Comparison of ENCODE assay signal across 8 cellular contexts in the genomic region with DNA sequence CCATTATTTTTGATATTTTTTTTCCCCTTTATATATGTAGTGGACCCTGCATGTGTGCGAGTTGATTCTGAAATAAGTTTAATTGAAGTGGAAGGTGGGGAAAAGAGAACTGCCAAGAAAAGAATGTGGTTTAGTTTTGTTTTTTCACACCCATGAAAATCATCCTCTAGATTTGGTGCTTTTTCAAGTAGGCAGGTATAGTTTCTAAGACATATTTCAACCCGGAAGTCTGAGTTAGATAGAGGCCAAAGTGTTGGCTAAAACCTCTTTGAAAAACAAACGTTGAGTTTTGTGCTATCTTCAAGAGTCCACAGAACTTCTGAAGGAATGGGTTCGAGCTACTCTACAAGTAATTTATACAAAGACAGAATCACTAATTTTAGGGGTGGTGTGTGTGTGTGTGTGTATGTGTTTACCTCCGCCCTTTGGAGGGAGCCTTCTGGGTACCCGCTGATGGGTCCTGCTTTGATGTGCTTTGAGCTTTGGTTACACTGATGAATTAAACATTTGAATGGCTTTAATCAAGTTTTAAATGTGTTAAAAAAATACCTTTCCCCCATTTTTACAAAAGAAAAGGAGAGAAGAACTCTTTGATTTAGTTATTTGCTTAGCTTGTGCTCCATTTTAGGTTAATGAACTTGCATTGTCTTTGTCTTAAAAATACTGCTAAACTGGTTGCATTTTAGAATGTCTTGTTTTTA. TPM values are rescaled to one million over a fixed set of nuclear protein-coding genes. Genes with fewer than 3 reads are reported as not detected.
DNase-seq lines count a peak whose midpoint lies in the region; ATAC-seq and TF ChIP-seq lines count a peak whose summit lies in the region.

No MANE protein-coding gene starts in this region.

- H2AK5ac ChIP-seq in mesendoderm (ENCODE audit: low read length), result no peak overlapping the region

- H2BK120ac ChIP-seq in mesendoderm (ENCODE audit: low read depth, low read length), result no peak overlapping the region

- no peak for DNase-seq in stimulated activated naive CD8-positive, alpha-beta T cell treated with anti-CD3 and anti-CD28 coated beads, Interleukin-15, Interleukin-2, amounts not matched to agents 100 U/mL and 50 U/mL, for 24 hours
- DNase-seq in astrocyte of the spinal cord (ENCODE audit: low read depth, low spot score) (no peak), mesendoderm (no peak), occipital lobe (lab: John Stamatoyannopoulos, UW) (no peak), mesenteric fat pad (ENCODE audit: low spot score) (no peak)

- H3K56ac ChIP-seq in mesendoderm (ENCODE audit: low read length), result no peak overlapping the region

- no peak overlapping the region for H3K4me2 ChIP-seq in mesendoderm (ENCODE audit: low read length)

- TF ChIP-seq CTCF in astrocyte of the spinal cord (IDR thresholded peaks at IDR 0.05; ENCODE audit: low read depth, low read length), result no peak

- peaks cover 13% of the 10 kb centered on the region for H3K79me1 ChIP-seq in mesendoderm (ENCODE audit: low read length)

- in situ Hi-C loops in astrocyte of the spinal cord (cut with HindIII; ENCODE audit: low sequenced_read_pairs), result no loop called here

- ATAC-seq in stimulated activated naive CD8-positive, alpha-beta T cell treated with anti-CD3 and anti-CD28 coated beads, Interleukin-15, Interleukin-2, amounts not matched to agents 100 U/mL and 50 U/mL, for 24 hours, result no peak
- ATAC-seq in HG02588 (IDR thresholded peaks at IDR 0.05; ENCODE audit: unreplicated experiment) (no peak), GM18517 (IDR thresholded peaks at IDR 0.05; ENCODE audit: unreplicated experiment) (no peak)

- H3K27ac ChIP-seq in mesendoderm (ENCODE audit: low read depth, low read length), result no peak overlapping the region

- peaks cover 15% of the 10 kb centered on the region for H3K4me1 ChIP-seq in mesendoderm (ENCODE audit: control insufficient read depth, low read depth, low read length)

- peak overlapping the region; percentile 95 for H3K4me3 Mint-ChIP-seq in stimulated activated naive CD8-positive, alpha-beta T cell treated with anti-CD3 and anti-CD28 coated beads, Interleukin-15, Interleukin-2, amounts not matched to agents 100 ng/mL and 50 ng/mL, for 24 hours

- H4K8ac ChIP-seq in mesendoderm (ENCODE audit: low read depth, low read length), result no peak overlapping the region

- H3K9ac ChIP-seq in mesendoderm (ENCODE audit: low read length), result peak overlapping the region; percentile 96

- H3K36me3 ChIP-seq in mesendoderm (ENCODE audit: control insufficient read depth, insufficient read depth, low read length), result no peaks in the 10 kb centered on the region

- H3K4ac ChIP-seq in mesendoderm (ENCODE audit: low read depth, low read length), result no peak overlapping the region

- H3K18ac ChIP-seq in mesendoderm (ENCODE audit: low read length), result no peak overlapping the region

- H3K36me3 Mint-ChIP-seq in stimulated activated naive CD8-positive, alpha-beta T cell treated with anti-CD3 and anti-CD28 coated beads, Interleukin-15, Interleukin-2, amounts not matched to agents 100 ng/mL and 50 ng/mL, for 24 hours (ENCODE audit: low read depth), result peaks cover 16% of the 10 kb centered on the region

- no peaks in the 10 kb centered on the region for H3K27me3 ChIP-seq in mesendoderm (ENCODE audit: insufficient read depth, low read length, poor library complexity)

- H2BK5ac ChIP-seq in mesendoderm (ENCODE audit: low read length), result no peak overlapping the region

- peaks cover 68% of the 10 kb centered on the region for H3K4me1 Mint-ChIP-seq in stimulated activated naive CD8-positive, alpha-beta T cell treated with anti-CD3 and anti-CD28 coated beads, Interleukin-15, Interleukin-2, amounts not matched to agents 100 ng/mL and 50 ng/mL, for 24 hours (ENCODE audit: low read depth)

- no CpG with 5 or more reads among the region's 6 CpGs for WGBS in mesendoderm (ENCODE audit: extremely low coverage, insufficient coverage, low lambda C conversion rate)

- no peak overlapping the region for H4K5ac ChIP-seq in mesendoderm (ENCODE audit: low read length)

- H3K79me2 ChIP-seq in mesendoderm (ENCODE audit: control insufficient read depth, insufficient read depth, low read length), result peaks cover 42% of the 10 kb centered on the region

- H3K27ac Mint-ChIP-seq in stimulated activated naive CD8-positive, alpha-beta T cell treated with anti-CD3 and anti-CD28 coated beads, Interleukin-15, Interleukin-2, amounts not matched to agents 100 ng/mL and 50 ng/mL, for 24 hours, result peak overlapping the region; percentile 95

- no peak overlapping the region for H3K23ac ChIP-seq in mesendoderm (ENCODE audit: low read length)

- no peaks in the 10 kb centered on the region for H3K27me3 Mint-ChIP-seq in stimulated activated naive CD8-positive, alpha-beta T cell treated with anti-CD3 and anti-CD28 coated beads, Interleukin-15, Interleukin-2, amounts not matched to agents 100 ng/mL and 50 ng/mL, for 24 hours

- H3K4me3 ChIP-seq in astrocyte of the spinal cord (ENCODE audit: low read depth, low read length) (peak overlapping the region; percentile 94), mesendoderm (ENCODE audit: low read length) (no peak overlapping the region)

- H2BK15ac ChIP-seq in mesendoderm (replicated peaks; ENCODE audit: low read depth), result no peak overlapping the region

- no peaks in the 10 kb centered on the region for H3K9me3 Mint-ChIP-seq in stimulated activated naive CD8-positive, alpha-beta T cell treated with anti-CD3 and anti-CD28 coated beads, Interleukin-15, Interleukin-2, amounts not matched to agents 100 ng/mL and 50 ng/mL, for 24 hours

RNA-seq across cellular contexts. Expression of a gene that starts 2.5 kb away (rescaled TPM):
- polyA plus RNA-seq in mesendoderm (2013, experiment 1 of 2), result 12.6 TPM
- polyA plus RNA-seq in mesendoderm (2013, experiment 2 of 2), result 12.0 TPM
- total RNA-seq in occipital lobe (1.4 TPM), mesenteric fat pad (94.5 TPM)

Comparison
In these comparisons a context has a peak if more than half of its experiments do, and no peak if none do; other contexts are left out.
1. RNA of a gene that starts 2.5 kb away (total RNA-seq): 94.5 TPM in mesenteric fat pad (single experiment); 1.4 TPM in occipital lobe (single experiment); every median in the first group is over 10 times any median in the second.